22 cellular contexts compared by ENCODE assay signal in genomic region chr20:38024496-38024895, GRCh38. TPM values are rescaled to one million over a fixed set of nuclear protein-coding genes. Genes with fewer than 3 reads are reported as not detected.
DNase-seq lines count a peak whose midpoint lies in the region; ATAC-seq, FAIRE-seq and TF ChIP-seq lines count a peak whose summit lies in the region.
"Had no signal": no experiment of that assay in that cellular context is flagged by ENCODE, and none has a peak within 500 bp of the region (broad histone marks: within the 10 kb centered on the region; RNA-seq: fewer than 3 reads in every experiment).

No MANE protein-coding gene starts in this region.

- ATAC-seq in GM21723 (IDR thresholded peaks at IDR 0.05; ENCODE audit: unreplicated experiment) (no peak), HG03439 (IDR thresholded peaks at IDR 0.05; ENCODE audit: unreplicated experiment) (no peak)

- no peaks in the 10 kb centered on the region for H3K36me3 ChIP-seq in neutrophil

- CTCF ChIA-PET in AG04450 (lab: Charles Lee), result interaction anchor here (1.6 kb wide), 1 partner anchor 32 kb away, joined by 5 read pairs; no protein-coding TSS in a partner anchor

- no peak overlapping the region for H3K4me3 ChIP-seq in AG04450 (ENCODE audit: low read depth, low read length)
- H3K4me3 ChIP-seq in neutrophil (ENCODE audit: low read depth in 1 of 2, low read length in 1 of 2), result no peak overlapping the region
- H3K4me3 ChIP-seq: PC-9 had no signal

- no peaks in the 10 kb centered on the region for H3K9me3 ChIP-seq in AG04450 (ENCODE audit: control insufficient read depth, insufficient read depth, low read length)
- no peaks in the 10 kb centered on the region for H3K9me3 ChIP-seq in neutrophil

- POLR2A ChIA-PET in AG04450 (lab: Yijun Ruan, JAX), result no interaction called here

- peaks cover 17 to 18% of the 10 kb centered on the region in 2 experiments for H3K4me1 ChIP-seq in neutrophil (ENCODE audit: control insufficient read depth in 1 of 2, insufficient read depth in 1 of 2, low read depth in 1 of 2, low read length in 1 of 2)

- DNase-seq in AG04450 (ENCODE audit: low read depth, low spot score) (no peak), HTR-8/SVneo (ENCODE audit: insufficient read length, low spot score) (no peak), NCI-H1092 treated with DMSO at 0.1 percent for 48 hours (lab: John Stamatoyannopoulos, UW) (no peak), GF-D8 (lab: John Stamatoyannopoulos, UW) (no peak)
- DNase-seq: CD4-positive, alpha-beta memory T cell; DMS79; NCI-H1436 treated with DMSO at 0.1 percent for 48 hours; NCI-H2029 treated with DMSO at 0.1 percent for 48 hours; NCI-H2171 treated with DMSO at 0.1 percent for 48 hours; NCI-H510A; NCI-H774; PC-9; SW 1271 had no signal

- H3K27ac ChIP-seq in AG04450 (ENCODE audit: low read depth, low read length) (peak overlapping the region; percentile 43), VCaP (peak overlapping the region; percentile 61), neutrophil (peak overlapping the region; percentile 62)
- H3K27ac ChIP-seq: PC-9 had no signal

- FAIRE-seq in HTR-8/SVneo (lab: Jason Lieb, UNC), result peak; percentile 67
- FAIRE-seq: D721Med, G401.6, GM12891, GM18507, H1 had no signal

- no peaks in the 10 kb centered on the region for H3K27me3 ChIP-seq in AG04450 (ENCODE audit: control insufficient read depth, insufficient read depth, low read length)
- no peaks in the 10 kb centered on the region for H3K27me3 ChIP-seq in neutrophil

- no peak for TF ChIP-seq CTCF in AG04450 (IDR thresholded peaks at IDR 0.05; ENCODE audit: low read depth, low read length)
- no peak for TF ChIP-seq CTCF in VCaP (conservative IDR thresholded peaks at IDR 0.05)
- TF ChIP-seq CTCF in neutrophil (IDR thresholded peaks at IDR 0.05), result no peak

RNA-seq across cellular contexts. Expression of gene TTI1, which starts 8.8 kb away (rescaled TPM):
- 14.7 and 15.1 TPM in 2 replicates for polyA plus RNA-seq in AG04450 (2011; rRNA removed)
- 23.1 and 25.2 TPM in 2 replicates for polyA minus RNA-seq in AG04450 (2011; rRNA and poly(A)+ RNA removed)

RNA-seq across cellular contexts. Expression of gene RPRD1B, which starts 9.1 kb away (rescaled TPM):
- polyA plus RNA-seq in AG04450 (2011; rRNA removed), result 21.5 and 23.7 TPM in 2 replicates
- polyA minus RNA-seq in AG04450 (2011; rRNA and poly(A)+ RNA removed), result 16.1 and 20.2 TPM in 2 replicates
